ENCODE assay signal across 33 cellular contexts in genomic region chr6:35438378-35438777, GRCh38.
"Had no signal": no experiment of that assay in that cellular context is flagged by ENCODE, and none has a peak within 500 bp of the region (broad histone marks: within the 10 kb centered on the region; RNA-seq: fewer than 3 reads in every experiment).

No MANE protein-coding gene starts in this region.

- H3K4me3 Mint-ChIP-seq: naive thymus-derived CD8-positive, alpha-beta T cell; natural killer cell treated with Interleukin-12 subunit alpha and Interleukin-12 subunit beta and Interleukin-15 and Interleukin-18, amount 100 ng/mL, for 72 hours; nephron progenitor cell; neural crest cell; stimulated activated memory B cell treated with anti-CD40 and anti-IgM and Interleukin-4, amounts not matched to agents 10 μg/mL and 1 μg/mL and 100 μg/mL, for 72 hours; stimulated activated naive CD8-positive, alpha-beta T cell treated with anti-CD3 and anti-CD28 coated beads, Interleukin-15, amount 100 ng/mL, for 72 hours had no signal

- H3K4me1 ChIP-seq: spleen, testis, tibial artery, upper lobe of left lung, vagina had no signal

- H3K79me2 ChIP-seq: parathyroid adenoma had no signal

- H3K9me3 Mint-ChIP-seq: naive thymus-derived CD8-positive, alpha-beta T cell; natural killer cell treated with Interleukin-12 subunit alpha and Interleukin-12 subunit beta and Interleukin-15 and Interleukin-18, amount 100 ng/mL, for 72 hours; nephron progenitor cell; neural crest cell; stimulated activated memory B cell treated with anti-CD40 and anti-IgM and Interleukin-4, amounts not matched to agents 10 μg/mL and 1 μg/mL and 100 μg/mL, for 72 hours; stimulated activated naive CD8-positive, alpha-beta T cell treated with anti-CD3 and anti-CD28 coated beads, Interleukin-15, amount 100 ng/mL, for 72 hours had no signal

- H3K27me3 Mint-ChIP-seq: naive thymus-derived CD8-positive, alpha-beta T cell; natural killer cell treated with Interleukin-12 subunit alpha and Interleukin-12 subunit beta and Interleukin-15 and Interleukin-18, amount 100 ng/mL, for 72 hours; progenitor cell of endocrine pancreas; stimulated activated memory B cell treated with anti-CD40 and anti-IgM and Interleukin-4, amounts not matched to agents 10 μg/mL and 1 μg/mL and 100 μg/mL, for 72 hours; stimulated activated naive CD8-positive, alpha-beta T cell treated with anti-CD3 and anti-CD28 coated beads, Interleukin-15, amount 100 ng/mL, for 72 hours had no signal

- H3K9me3 ChIP-seq: neutrophil, ovary, psoas muscle, spleen, suprapubic skin, testis, tibial artery, upper lobe of left lung, vagina had no signal

- H3K27ac Mint-ChIP-seq: natural killer cell treated with Interleukin-12 subunit alpha and Interleukin-12 subunit beta and Interleukin-15 and Interleukin-18, amount 100 ng/mL, for 72 hours; nephron progenitor cell; progenitor cell of endocrine pancreas; stimulated activated memory B cell treated with anti-CD40 and anti-IgM and Interleukin-4, amounts not matched to agents 10 μg/mL and 1 μg/mL and 100 μg/mL, for 72 hours had no signal

- H3K36me3 ChIP-seq: neutrophil, ovary, spleen, suprapubic skin, tibial artery, upper lobe of left lung, vagina had no signal

- ATAC-seq: naive thymus-derived CD8-positive, alpha-beta T cell; natural killer cell treated with Interleukin-12 subunit alpha and Interleukin-12 subunit beta and Interleukin-15 and Interleukin-18, amount 100 ng/mL, for 72 hours; psoas muscle; right cardiac atrium; sciatic nerve; stimulated activated memory B cell treated with anti-CD40 and anti-IgM and Interleukin-4, amounts not matched to agents 10 μg/mL and 1 μg/mL and 100 μg/mL, for 72 hours; stimulated activated naive CD8-positive, alpha-beta T cell treated with anti-CD3 and anti-CD28 coated beads, Interleukin-15, amount 100 ng/mL, for 72 hours; stimulated activated naive CD8-positive, alpha-beta T cell treated with anti-CD3 and anti-CD28 coated beads, Interleukin-15, Interleukin-2, amounts not matched to agents 100 U/mL and 50 U/mL, for 24 hours had no signal

- H3K9ac ChIP-seq: parathyroid adenoma had no signal

- H3K36me3 Mint-ChIP-seq: naive thymus-derived CD8-positive, alpha-beta T cell; natural killer cell treated with Interleukin-12 subunit alpha and Interleukin-12 subunit beta and Interleukin-15 and Interleukin-18, amount 100 ng/mL, for 72 hours; stimulated activated memory B cell treated with anti-CD40 and anti-IgM and Interleukin-4, amounts not matched to agents 10 μg/mL and 1 μg/mL and 100 μg/mL, for 72 hours had no signal

- H2AFZ ChIP-seq: parathyroid adenoma had no signal

- H3K4me2 ChIP-seq: smooth muscle cell had no signal

- H3K4me1 Mint-ChIP-seq: naive thymus-derived CD8-positive, alpha-beta T cell; neural crest cell; stimulated activated memory B cell treated with anti-CD40 and anti-IgM and Interleukin-4, amounts not matched to agents 10 μg/mL and 1 μg/mL and 100 μg/mL, for 72 hours; stimulated activated naive CD8-positive, alpha-beta T cell treated with anti-CD3 and anti-CD28 coated beads, Interleukin-15, amount 100 ng/mL, for 72 hours had no signal

- H3K27ac ChIP-seq: neutrophil, ovary, parathyroid adenoma, psoas muscle, skin epidermis, spleen, suprapubic skin, testis, tibial artery, upper lobe of left lung, vagina had no signal

- DNase-seq: naive thymus-derived CD8-positive, alpha-beta T cell; nephron progenitor cell; nucleus accumbens; ovary; posterior cingulate gyrus; psoas muscle; right cardiac atrium; spleen; stimulated activated CD4-positive, alpha-beta T cell treated with anti-CD3 and anti-CD28 coated beads, Interleukin-12 subunit alpha, Interleukin-12 subunit beta, amount 100 ng/mL, for 4 hours; stimulated activated CD4-positive, alpha-beta T cell treated with anti-CD3 and anti-CD28 coated beads, Interleukin-1b, Interleukin-23, amount 100 ng/mL, for 48 hours; stimulated activated CD4-positive, alpha-beta T cell treated with anti-CD3 and anti-CD28 coated beads, Interleukin-4, amount 100 ng/mL, for 1 hour; stimulated activated CD4-positive, alpha-beta T cell treated with anti-CD3 and anti-CD28 coated beads, Interleukin-4, amount 100 ng/mL, for 4 hours; stimulated activated CD8-positive, alpha-beta memory T cell treated with anti-CD3 and anti-CD28 coated beads, Interleukin-4, amount 100 ng/mL, for 48 hours; stimulated activated naive CD4-positive, alpha-beta T cell; stimulated activated naive CD8-positive, alpha-beta T cell treated with anti-CD3 and anti-CD28 coated beads, Interleukin-15, amount 100 ng/mL, for 72 hours; stimulated activated naive CD8-positive, alpha-beta T cell treated with anti-CD3 and anti-CD28 coated beads, Interleukin-15, Interleukin-2, amounts not matched to agents 100 U/mL and 50 U/mL, for 24 hours; substantia nigra; testis; tibial artery; trophoblast cell; upper lobe of left lung had no signal

- H3K27me3 ChIP-seq: ovary, spleen, suprapubic skin, testis, tibial artery, upper lobe of left lung, vagina had no signal

- FAIRE-seq: urothelium cell line had no signal

- H3K4me3 ChIP-seq: ovary, psoas muscle, skin epidermis, smooth muscle cell, spleen, suprapubic skin, testis, tibial artery, upper lobe of left lung, vagina had no signal
